Comparison of ENCODE assay signal across 24 cellular contexts in the genomic region with DNA sequence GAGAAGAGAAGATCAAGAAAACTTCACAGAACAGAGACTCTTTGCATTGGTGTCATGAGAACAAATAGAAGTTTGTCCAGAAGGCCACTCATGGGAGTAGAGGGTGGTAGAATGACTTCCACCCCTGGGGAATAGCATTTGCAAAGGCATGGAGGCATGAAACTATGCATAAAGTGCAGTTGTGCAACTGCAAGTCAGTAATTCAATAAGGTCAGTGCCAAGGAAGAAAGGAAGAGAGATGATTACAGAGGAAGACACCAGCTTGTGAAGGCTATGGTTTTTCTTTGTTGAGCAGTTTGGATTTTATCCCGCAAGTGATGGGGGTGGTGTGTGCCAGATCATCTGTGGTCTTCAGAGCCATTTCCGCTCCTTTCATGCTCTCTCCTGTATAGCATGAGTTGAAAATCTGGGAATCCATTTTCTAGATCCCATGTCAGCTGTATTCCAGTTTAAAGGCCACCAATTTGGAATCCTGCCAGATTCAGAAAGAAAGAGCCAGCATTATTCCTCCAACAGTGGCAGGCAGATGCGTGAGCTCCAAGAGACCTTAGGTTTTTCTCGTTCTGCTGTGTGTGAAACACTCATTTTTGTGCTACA.
"Had no signal": no experiment of that assay in that cellular context is flagged by ENCODE, and none has a peak within 500 bp of the region (broad histone marks: within the 10 kb centered on the region; RNA-seq: fewer than 3 reads in every experiment).

No MANE protein-coding gene starts in this region.

- DNase-seq: activated B cell treated with CpG ODN at 0.5 μM for 24 hours; activated CD4-positive, alpha-beta memory T cell treated with anti-CD3 and anti-CD28 coated beads for 36 hours; activated CD4-positive, alpha-beta T cell treated with anti-CD3 and anti-CD28 coated beads for 4 hours; activated CD4-positive, alpha-beta T cell treated with anti-CD3 and anti-CD28 coated beads, Interleukin-2, amount 50 U/mL, for 1 hour; activated CD4-positive, CD25-positive, alpha-beta regulatory T cell treated with anti-CD3 and anti-CD28 coated beads, Interleukin-2, amount 50 U/mL, for 72 hours; activated CD8-positive, alpha-beta memory T cell treated with anti-CD3 and anti-CD28 coated beads, Interleukin-2, amount 50 U/mL, for 4 hours; activated gamma-delta T cell treated with Interleukin-2 at 50 U/mL for 16 hours; activated naive CD4-positive, alpha-beta T cell treated with anti-CD3 and anti-CD28 coated beads for 36 hours; activated T-cell treated with anti-CD3 and anti-CD28 coated beads for 4 hours; activated T-cell treated with anti-CD3 and anti-CD28 coated beads, Interleukin-2, amount 50 U/mL, for 4 hours; adrenal gland; body of pancreas; caudate nucleus; cerebellar nuclear complex; NCI-H1092 treated with DMSO at 0.1 percent for 48 hours; NCI-H1417; NCI-H146; NCI-H187 treated with DMSO at 0.1 percent for 48 hours; NCI-H2081; NCI-H524 treated with DMSO at 0.1 percent for 48 hours; NCI-H774; SHP77; T-cell; T-helper 17 cell had no signal
